In the genomic region with DNA sequence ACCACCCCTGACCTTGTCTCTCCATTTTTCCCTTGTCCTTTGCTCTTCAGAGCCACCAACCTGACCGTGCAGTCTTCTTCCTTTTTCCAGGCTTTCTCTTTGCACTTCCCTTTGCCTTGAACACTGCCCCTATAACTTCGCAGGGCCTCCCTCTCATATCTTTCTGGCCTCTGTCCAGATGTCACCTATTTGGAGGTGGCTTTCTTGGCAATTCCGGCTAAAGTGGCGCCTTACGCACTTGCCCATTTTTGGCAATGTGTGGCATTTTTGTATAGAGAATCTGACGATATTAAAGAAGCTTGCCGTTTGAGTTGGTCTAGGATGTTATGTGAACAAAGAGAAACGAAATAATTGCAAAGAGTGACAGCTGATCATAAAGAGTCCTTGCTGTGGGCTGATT, we compare ENCODE assay signal across 8 cellular contexts. TPM values are rescaled to one million over a fixed set of nuclear protein-coding genes. Genes with fewer than 3 reads are reported as not detected.
DNase-seq lines count a peak whose midpoint lies in the region; ATAC-seq and TF ChIP-seq lines count a peak whose summit lies in the region.

No MANE protein-coding gene starts in this region.

- intact Hi-C loops in CD8-positive, alpha-beta T cell (cut with DNase I, micrococcal nuclease), result no loop called here

- 64 to 65% methylated on average over 8 of the region's 8 CpGs for WGBS in ectodermal cell, 2 experiments

- peak overlapping the region; percentile 96 for H3K27ac Mint-ChIP-seq in CD8-positive, alpha-beta T cell
- H3K27ac Mint-ChIP-seq in neural progenitor cell, result peak overlapping the region; percentile 31

- peaks cover 26% of the 10 kb centered on the region for H3K79me2 ChIP-seq in neural progenitor cell (ENCODE audit: low read depth)

- no peak for TF ChIP-seq CTCF in CD8-positive, alpha-beta T cell (IDR thresholded peaks at IDR 0.05)
- TF ChIP-seq CTCF in NB4 (IDR thresholded peaks at IDR 0.05; ENCODE audit: low read depth, low read length) (no peak), neural progenitor cell (IDR thresholded peaks at IDR 0.05) (no peak)

- peaks cover 28% of the 10 kb centered on the region for H3K36me3 ChIP-seq in CD8-positive, alpha-beta T cell (ENCODE audit: insufficient read depth, low read length)
- H3K36me3 ChIP-seq in ectodermal cell (ENCODE audit: control insufficient read depth, insufficient read depth, low read length) (peaks cover 14% of the 10 kb centered on the region), neural progenitor cell (no peaks in the 10 kb centered on the region)

- CTCF ChIA-PET in CD8-positive, alpha-beta T cell (lab: Charles Lee), result no interaction called here

- no peak for ATAC-seq in CD8-positive, alpha-beta T cell
- no peak for ATAC-seq in HG02840 (IDR thresholded peaks at IDR 0.05; ENCODE audit: low FRiP score, unreplicated experiment)

- peaks cover 6% of the 10 kb centered on the region for H3K27me3 ChIP-seq in CD8-positive, alpha-beta T cell (ENCODE audit: insufficient read depth, low read length)
- H3K27me3 ChIP-seq in ectodermal cell (ENCODE audit: control insufficient read depth, insufficient read depth, low read length, poor library complexity, severe bottlenecking) (peaks cover 26% of the 10 kb centered on the region), neural progenitor cell (peaks cover 16% of the 10 kb centered on the region)

- POLR2A ChIA-PET in CD8-positive, alpha-beta T cell (lab: Charles Lee), result no interaction called here

- no peaks in the 10 kb centered on the region for H4K20me1 ChIP-seq in neural progenitor cell (ENCODE audit: low read depth)

- peaks cover 52% of the 10 kb centered on the region for H3K36me3 Mint-ChIP-seq in CD8-positive, alpha-beta T cell
- peaks cover 6% of the 10 kb centered on the region for H3K36me3 Mint-ChIP-seq in neural progenitor cell

- H3K9me3 Mint-ChIP-seq in CD8-positive, alpha-beta T cell, result peaks cover 18% of the 10 kb centered on the region
- no peaks in the 10 kb centered on the region for H3K9me3 Mint-ChIP-seq in neural progenitor cell

- TF ChIP-seq POLR2A in NB4 (IDR thresholded peaks at IDR 0.05; ENCODE audit: extremely low read depth, insufficient read length), result no peak

- H3K9me3 ChIP-seq in CD8-positive, alpha-beta T cell (ENCODE audit: low read length), result peaks cover 4% of the 10 kb centered on the region
- H3K9me3 ChIP-seq in ectodermal cell (ENCODE audit: control insufficient read depth, low read length), result no peaks in the 10 kb centered on the region
- H3K9me3 ChIP-seq in neural progenitor cell (ENCODE audit: low read depth), result no peaks in the 10 kb centered on the region

- H3F3A ChIP-seq in neural progenitor cell (ENCODE audit: low read depth), result peaks cover 18% of the 10 kb centered on the region

- no peak overlapping the region for H3K27ac ChIP-seq in CD8-positive, alpha-beta T cell (ENCODE audit: low read depth, low read length)
- H3K27ac ChIP-seq in ectodermal cell (ENCODE audit: insufficient read depth, low read depth, low read length, poor library complexity, severe bottlenecking) (no peak overlapping the region), neural progenitor cell (no peak overlapping the region)

- H3K4me3 ChIP-seq in CD8-positive, alpha-beta T cell (ENCODE audit: low read depth, low read length), result peak overlapping the region; percentile 61
- H3K4me3 ChIP-seq in NB4 (ENCODE audit: low read depth, low read length) (peak overlapping the region; percentile 83), ectodermal cell (ENCODE audit: insufficient read depth, low read depth, low read length) (peak overlapping the region; percentile 72), neural progenitor cell (peak overlapping the region; percentile 77)

- peaks cover 17% of the 10 kb centered on the region for H3K27me3 Mint-ChIP-seq in CD8-positive, alpha-beta T cell (ENCODE audit: low read depth)
- peaks cover 12% of the 10 kb centered on the region for H3K27me3 Mint-ChIP-seq in neural progenitor cell (ENCODE audit: insufficient read depth, low read depth)

- H3K4me3 Mint-ChIP-seq in CD8-positive, alpha-beta T cell, result peak overlapping the region; percentile 92
- H3K4me3 Mint-ChIP-seq in neural progenitor cell, result peak overlapping the region; percentile 89

- H3K4me1 Mint-ChIP-seq in CD8-positive, alpha-beta T cell (ENCODE audit: low read depth), result peaks cover 32% of the 10 kb centered on the region
- H3K4me1 Mint-ChIP-seq in neural progenitor cell, result peaks cover 20% of the 10 kb centered on the region

- peaks cover 21% of the 10 kb centered on the region for H3K4me1 ChIP-seq in CD8-positive, alpha-beta T cell (ENCODE audit: insufficient read depth, low read length)
- H3K4me1 ChIP-seq in ectodermal cell (ENCODE audit: control insufficient read depth, insufficient read depth, low read length) (peaks cover 8% of the 10 kb centered on the region), neural progenitor cell (peaks cover 19% of the 10 kb centered on the region)

- DNase-seq in CD8-positive, alpha-beta T cell, result no peak
- DNase-seq in NB4 (ENCODE audit: low read depth) (no peak), neural progenitor cell (ENCODE audit: low spot score) (no peak), NK-92 (lab: John Stamatoyannopoulos, UW; ENCODE audit: unreplicated experiment) (no peak), middle frontal gyrus (ENCODE audit: extremely low spot score, low spot score) (no peak), NCI-H1092 treated with DMSO at 0.1 percent for 48 hours (lab: John Stamatoyannopoulos, UW) (no peak)

- H3K4me2 ChIP-seq in neural progenitor cell, result peak overlapping the region; percentile 87

- peak overlapping the region; percentile 93 for H3K9ac ChIP-seq in neural progenitor cell

- H2AFZ ChIP-seq in neural progenitor cell (replicated peaks), result no peak overlapping the region

RNA-seq across cellular contexts. Expression of a gene that starts 0.9 kb away (rescaled TPM):
- 1 to 10 TPM; 4.3 to 4.9 TPM for total RNA-seq in CD8-positive, alpha-beta T cell
- 7.0 TPM for polyA plus RNA-seq in ectodermal cell (2013, experiment 1 of 4)
- 7.4 TPM for polyA plus RNA-seq in ectodermal cell (2013, experiment 2 of 4)
- 5.0 TPM for polyA plus RNA-seq in ectodermal cell (2013, experiment 3 of 4)
- polyA plus RNA-seq in ectodermal cell (2013, experiment 4 of 4), result 5.5 TPM
- total RNA-seq in neural progenitor cell (ENCODE audit: low replicate concordance), result 9.5 and 11.6 TPM in 2 replicates

RNA-seq across cellular contexts. Expression of a gene that starts 29.9 kb away (rescaled TPM):
- total RNA-seq in CD8-positive, alpha-beta T cell, result 1 to 10 TPM; 8.6 TPM
- polyA plus RNA-seq in ectodermal cell (2013, experiment 1 of 4), result 10.3 TPM
- 10.9 TPM for polyA plus RNA-seq in ectodermal cell (2013, experiment 2 of 4)
- 9.0 TPM for polyA plus RNA-seq in ectodermal cell (2013, experiment 3 of 4)
- 9.5 TPM for polyA plus RNA-seq in ectodermal cell (2013, experiment 4 of 4)
- 11.6 and 15.5 TPM in 2 replicates for total RNA-seq in neural progenitor cell (ENCODE audit: low replicate concordance)

RNA-seq across cellular contexts. Expression of a gene that starts 40.9 kb away (rescaled TPM):
- total RNA-seq in CD8-positive, alpha-beta T cell, result 10 to 100 TPM; 49.9 to 57.1 TPM
- 12.4 TPM for polyA plus RNA-seq in ectodermal cell (2013, experiment 1 of 4)
- 16.8 TPM for polyA plus RNA-seq in ectodermal cell (2013, experiment 2 of 4)
- 6.1 TPM for polyA plus RNA-seq in ectodermal cell (2013, experiment 3 of 4)
- polyA plus RNA-seq in ectodermal cell (2013, experiment 4 of 4), result 6.7 TPM
- 47.5 and 52.7 TPM in 2 replicates for total RNA-seq in neural progenitor cell (ENCODE audit: low replicate concordance)

RNA-seq across cellular contexts. Expression of a gene that starts 42.2 kb away (rescaled TPM):
- 1 to 10 TPM; 8.6 to 9.9 TPM for total RNA-seq in CD8-positive, alpha-beta T cell
- 15.2 TPM for polyA plus RNA-seq in ectodermal cell (2013, experiment 1 of 4)
- polyA plus RNA-seq in ectodermal cell (2013, experiment 2 of 4), result 13.8 TPM
- polyA plus RNA-seq in ectodermal cell (2013, experiment 3 of 4), result 17.8 TPM
- polyA plus RNA-seq in ectodermal cell (2013, experiment 4 of 4), result 21.1 TPM
- total RNA-seq in neural progenitor cell (ENCODE audit: low replicate concordance), result 10.7 and 23.4 TPM in 2 replicates

RNA-seq across cellular contexts. Expression of a gene that starts 42.2 kb away (rescaled TPM):
- under 1 TPM; 0.72 to 0.81 TPM for total RNA-seq in CD8-positive, alpha-beta T cell
- polyA plus RNA-seq in ectodermal cell (2013, experiment 1 of 4), result 3.7 TPM
- polyA plus RNA-seq in ectodermal cell (2013, experiment 2 of 4), result 3.3 TPM
- polyA plus RNA-seq in ectodermal cell (2013, experiment 3 of 4), result 2.9 TPM
- polyA plus RNA-seq in ectodermal cell (2013, experiment 4 of 4), result 3.7 TPM
- total RNA-seq in neural progenitor cell (ENCODE audit: low replicate concordance), result 2.7 and 2.9 TPM in 2 replicates
